ENCODE assay signal across 10 cellular contexts in genomic region chr11:73152086-73152853, GRCh38.
DNase-seq lines count a peak whose midpoint lies in the region; ATAC-seq lines count a peak whose summit lies in the region.
"Had no signal": no experiment of that assay in that cellular context is flagged by ENCODE, and none has a peak within 500 bp of the region (broad histone marks: within the 10 kb centered on the region; RNA-seq: fewer than 3 reads in every experiment).

No MANE protein-coding gene starts in this region.

- H3K36me3 Mint-ChIP-seq in activated T-cell treated with anti-CD3 and anti-CD28 coated beads, Interleukin-2, amount 50 U/mL, for 24 hours (ENCODE audit: low read depth), result no peaks in the 10 kb centered on the region
- H3K36me3 Mint-ChIP-seq in activated naive CD8-positive, alpha-beta T cell treated with anti-CD3 and anti-CD28 coated beads, Interleukin-2, amount 50 U/mL, for 24 hours (ENCODE audit: low read depth), result no peaks in the 10 kb centered on the region
- no peaks in the 10 kb centered on the region for H3K36me3 Mint-ChIP-seq in stimulated activated memory B cell treated with anti-CD40 and anti-IgM and Interleukin-4, amounts not matched to agents 10 μg/mL and 1 μg/mL and 100 μg/mL, for 72 hours

- H3K9me3 Mint-ChIP-seq in activated T-cell treated with anti-CD3 and anti-CD28 coated beads, Interleukin-2, amount 50 U/mL, for 24 hours, result no peaks in the 10 kb centered on the region
- no peaks in the 10 kb centered on the region for H3K9me3 Mint-ChIP-seq in activated naive CD8-positive, alpha-beta T cell treated with anti-CD3 and anti-CD28 coated beads, Interleukin-2, amount 50 U/mL, for 24 hours
- peaks cover 2% of the 10 kb centered on the region for H3K9me3 Mint-ChIP-seq in stimulated activated memory B cell treated with anti-CD40 and anti-IgM and Interleukin-4, amounts not matched to agents 10 μg/mL and 1 μg/mL and 100 μg/mL, for 72 hours

- H3K4me1 Mint-ChIP-seq in activated T-cell treated with anti-CD3 and anti-CD28 coated beads, Interleukin-2, amount 50 U/mL, for 24 hours (ENCODE audit: low read depth), result peaks cover 56% of the 10 kb centered on the region
- H3K4me1 Mint-ChIP-seq in activated naive CD8-positive, alpha-beta T cell treated with anti-CD3 and anti-CD28 coated beads, Interleukin-2, amount 50 U/mL, for 24 hours, result peaks cover 73% of the 10 kb centered on the region
- peaks cover 98% of the 10 kb centered on the region for H3K4me1 Mint-ChIP-seq in stimulated activated memory B cell treated with anti-CD40 and anti-IgM and Interleukin-4, amounts not matched to agents 10 μg/mL and 1 μg/mL and 100 μg/mL, for 72 hours

- no peaks in the 10 kb centered on the region for H3K27me3 Mint-ChIP-seq in activated T-cell treated with anti-CD3 and anti-CD28 coated beads, Interleukin-2, amount 50 U/mL, for 24 hours
- no peaks in the 10 kb centered on the region for H3K27me3 Mint-ChIP-seq in activated naive CD8-positive, alpha-beta T cell treated with anti-CD3 and anti-CD28 coated beads, Interleukin-2, amount 50 U/mL, for 24 hours
- no peaks in the 10 kb centered on the region for H3K27me3 Mint-ChIP-seq in stimulated activated memory B cell treated with anti-CD40 and anti-IgM and Interleukin-4, amounts not matched to agents 10 μg/mL and 1 μg/mL and 100 μg/mL, for 72 hours

- H3K4me3 Mint-ChIP-seq in activated T-cell treated with anti-CD3 and anti-CD28 coated beads, Interleukin-2, amount 50 U/mL, for 24 hours, result no peak overlapping the region
- no peak overlapping the region for H3K4me3 Mint-ChIP-seq in activated naive CD8-positive, alpha-beta T cell treated with anti-CD3 and anti-CD28 coated beads, Interleukin-2, amount 50 U/mL, for 24 hours
- peak overlapping the region; percentile 5 for H3K4me3 Mint-ChIP-seq in stimulated activated memory B cell treated with anti-CD40 and anti-IgM and Interleukin-4, amounts not matched to agents 10 μg/mL and 1 μg/mL and 100 μg/mL, for 72 hours

- no peak overlapping the region for H3K27ac Mint-ChIP-seq in activated T-cell treated with anti-CD3 and anti-CD28 coated beads, Interleukin-2, amount 50 U/mL, for 24 hours
- H3K27ac Mint-ChIP-seq in activated naive CD8-positive, alpha-beta T cell treated with anti-CD3 and anti-CD28 coated beads, Interleukin-2, amount 50 U/mL, for 24 hours, result peak overlapping the region; percentile 68
- H3K27ac Mint-ChIP-seq in stimulated activated memory B cell treated with anti-CD40 and anti-IgM and Interleukin-4, amounts not matched to agents 10 μg/mL and 1 μg/mL and 100 μg/mL, for 72 hours, result peak overlapping the region; percentile 86

- ATAC-seq in HG03439 (IDR thresholded peaks at IDR 0.05; ENCODE audit: unreplicated experiment) (peak; percentile 13), GM18873 (IDR thresholded peaks at IDR 0.05; ENCODE audit: low FRiP score, unreplicated experiment) (no peak), HG03378 (IDR thresholded peaks at IDR 0.05; ENCODE audit: unreplicated experiment) (no peak)
- ATAC-seq in activated naive CD8-positive, alpha-beta T cell treated with anti-CD3 and anti-CD28 coated beads, Interleukin-2, amount 50 U/mL, for 24 hours, result no peak
- ATAC-seq in stimulated activated memory B cell treated with anti-CD40 and anti-IgM and Interleukin-4, amounts not matched to agents 10 μg/mL and 1 μg/mL and 100 μg/mL, for 72 hours, result peak; percentile 76

- DNase-seq in activated T-cell treated with anti-CD3 and anti-CD28 coated beads, Interleukin-2, amount 50 U/mL, for 24 hours, result peak; percentile 31
- DNase-seq in activated T-cell treated with anti-CD3 and anti-CD28 coated beads, Interleukin-2, amount 50 U/mL, for 48 hours, result no peak
- no peak for DNase-seq in activated naive CD8-positive, alpha-beta T cell treated with anti-CD3 and anti-CD28 coated beads, Interleukin-2, amount 50 U/mL, for 24 hours
- no peak for DNase-seq in NCI-H1436 (lab: John Stamatoyannopoulos, UW)
- DNase-seq: occipital lobe, SIG-M5 had no signal

Comparison
In these comparisons a context has a peak if more than half of its experiments do, and no peak if none do; other contexts are left out.
1. ATAC-seq: peak in HG03439 (single experiment) and stimulated activated memory B cell treated with anti-CD40 and anti-IgM and Interleukin-4, amounts not matched to agents 10 μg/mL and 1 μg/mL and 100 μg/mL, for 72 hours (single experiment); none in activated naive CD8-positive, alpha-beta T cell treated with anti-CD3 and anti-CD28 coated beads, Interleukin-2, amount 50 U/mL, for 24 hours (single experiment), GM18873 (single experiment) and HG03378 (single experiment).